In the genomic region with DNA sequence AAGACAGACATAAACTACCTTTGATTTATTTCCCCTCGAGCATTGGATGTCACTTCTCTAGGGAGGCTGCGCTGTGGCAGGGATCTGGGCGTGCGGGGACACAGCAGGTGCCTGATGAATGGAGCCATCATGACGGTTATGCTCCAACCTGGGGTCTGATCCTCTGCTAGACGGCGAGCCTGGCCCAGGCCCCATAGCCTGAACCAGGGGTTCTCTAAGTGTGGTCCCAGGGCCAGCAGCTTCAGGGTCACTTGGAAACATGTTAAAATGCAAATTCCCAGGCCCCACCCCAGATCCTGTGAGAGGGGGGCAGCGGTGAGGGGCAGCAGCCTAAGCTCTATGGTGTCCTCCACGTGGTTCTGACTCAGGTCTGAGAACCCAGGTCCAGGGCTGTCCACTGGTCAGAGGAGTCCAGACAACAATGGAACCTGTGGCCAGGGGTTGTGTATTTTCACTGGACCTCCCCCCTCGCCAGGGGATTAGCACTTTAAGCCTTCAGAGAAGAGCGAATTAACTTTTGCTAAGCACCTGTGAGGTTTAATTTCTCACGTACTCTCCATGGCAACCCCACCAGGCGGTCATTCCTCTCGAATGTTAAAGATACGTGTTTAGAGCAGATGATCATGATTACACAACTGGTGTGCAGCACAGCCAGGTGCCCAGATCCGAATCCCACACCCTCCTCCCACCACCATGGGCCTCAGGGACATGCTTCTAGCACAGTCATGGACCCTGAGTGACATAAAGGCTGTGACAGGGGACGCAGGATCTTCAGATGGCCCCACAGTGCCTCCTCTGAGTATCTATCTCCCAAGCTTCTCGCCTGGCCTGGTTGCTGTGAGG, we compare ENCODE assay signal across 1 cellular context.
TF ChIP-seq lines count a peak whose summit lies in the region.

No MANE protein-coding gene starts in this region.

TF ChIP-seq in HepG2, 621 proteins besides CTCF, POLR2A, EP300 and RAD21:
- no peak for TF ChIP-seq POGZ (CRISPR knock-in tag; IDR thresholded peaks at IDR 0.05)
- TF ChIP-seq FOSL2 (CRISPR knock-in tag; IDR thresholded peaks at IDR 0.05) = no peak
- no peak for TF ChIP-seq ZNF432 (CRISPR knock-in tag; IDR thresholded peaks at IDR 0.05; ENCODE audit: borderline replicate concordance)
- TF ChIP-seq ZSCAN31 (CRISPR knock-in tag; IDR thresholded peaks at IDR 0.05; ENCODE audit: low read depth) = no peak
- no peak for TF ChIP-seq ZNF224 (CRISPR knock-in tag; IDR thresholded peaks at IDR 0.05)
- TF ChIP-seq ZNF33A (CRISPR knock-in tag; IDR thresholded peaks at IDR 0.05; ENCODE audit: borderline replicate concordance) = no peak
- no peak for TF ChIP-seq ZXDC (CRISPR knock-in tag; IDR thresholded peaks at IDR 0.05)
